1 cellular context compared by ENCODE assay signal in genomic region chr1:116373451-116374339, GRCh38.
A peak's percentile ranks its signal among the peaks of the same experiment; 100 is the strongest.
TF ChIP-seq lines count a peak whose summit lies in the region.

No MANE protein-coding gene starts in this region.

TF ChIP-seq in HEK293, 187 proteins besides CTCF, POLR2A, EP300 and RAD21 (continued from another document and continues in another):
- TF ChIP-seq ZBTB49 (tag by site-specific recombination; IDR thresholded peaks at IDR 0.05; ENCODE audit: low read depth) (no peak), ZBTB8A (tag by site-specific recombination; IDR thresholded peaks at IDR 0.05) (peak; percentile 82), ZNF174 (tag by site-specific recombination; IDR thresholded peaks at IDR 0.05) (no peak), EGR2 (tag by site-specific recombination; IDR thresholded peaks at IDR 0.05; ENCODE audit: low read depth) (peak; percentile 38), PRDM10 (tag by site-specific recombination; IDR thresholded peaks at IDR 0.05) (no peak), ZNF645 (tag by site-specific recombination; IDR thresholded peaks at IDR 0.05) (no peak), MZF1 (tag by site-specific recombination; IDR thresholded peaks at IDR 0.05; ENCODE audit: borderline replicate concordance) (no peak), KLF8 (tag by site-specific recombination; IDR thresholded peaks at IDR 0.05) (peak; percentile 53; the same call in 1 of the 2 replicates), ZNF202 (tag by site-specific recombination; IDR thresholded peaks at IDR 0.05; ENCODE audit: borderline replicate concordance) (no peak), REPIN1 (tag by site-specific recombination; IDR thresholded peaks at IDR 0.05; ENCODE audit: low read depth) (no peak), ZEB2 (tag by site-specific recombination; IDR thresholded peaks at IDR 0.05) (0 out of 2 replicates have a peak, but pooled peaks have one; percentile 24), SCRT1 (tag by site-specific recombination; IDR thresholded peaks at IDR 0.05; ENCODE audit: borderline replicate concordance) (no peak), OVOL3 (tag by site-specific recombination; IDR thresholded peaks at IDR 0.05) (no peak), ZNF510 (tag by site-specific recombination; IDR thresholded peaks at IDR 0.05; ENCODE audit: insufficient replicate concordance) (no peak), ZNF518A (tag by site-specific recombination; conservative IDR thresholded peaks at IDR 0.05; ENCODE audit: low read depth) (no peak), ZNF335 (tag by site-specific recombination; conservative IDR thresholded peaks at IDR 0.05) (peak; percentile 71), ZNF302 (tag by site-specific recombination; IDR thresholded peaks at IDR 0.05; ENCODE audit: low read depth) (no peak), AEBP2 (tag by site-specific recombination; IDR thresholded peaks at IDR 0.05; ENCODE audit: borderline replicate concordance) (no peak), KLF1 (tag by site-specific recombination; IDR thresholded peaks at IDR 0.05) (peak; percentile 42), SP3 (tag by site-specific recombination; IDR thresholded peaks at IDR 0.05) (peak; percentile 72), ZNF292 (tag by site-specific recombination; IDR thresholded peaks at IDR 0.05; ENCODE audit: borderline replicate concordance, low read depth) (no peak), ZNF514 (tag by site-specific recombination; IDR thresholded peaks at IDR 0.05) (no peak), ZNF366 (tag by site-specific recombination; conservative IDR thresholded peaks at IDR 0.05) (0 out of 2 replicates have a peak, but pooled peaks have one; percentile 18), ZFP37 (tag by site-specific recombination; IDR thresholded peaks at IDR 0.05) (no peak), ZNF521 (tag by site-specific recombination; IDR thresholded peaks at IDR 0.05) (no peak), ZNF560 (tag by site-specific recombination; IDR thresholded peaks at IDR 0.05; ENCODE audit: borderline replicate concordance) (no peak), ZNF449 (tag by site-specific recombination; IDR thresholded peaks at IDR 0.05) (peak; percentile 78), ZNF610 (tag by site-specific recombination; IDR thresholded peaks at IDR 0.05; ENCODE audit: borderline replicate concordance) (no peak), ZNF600 (tag by site-specific recombination; IDR thresholded peaks at IDR 0.05) (no peak), ZNF530 (tag by site-specific recombination; IDR thresholded peaks at IDR 0.05; ENCODE audit: low read depth) (no peak), ZSCAN16 (tag by site-specific recombination; IDR thresholded peaks at IDR 0.05) (no peak), ZNF155 (tag by site-specific recombination; IDR thresholded peaks at IDR 0.05) (no peak), GLIS1 (tag by site-specific recombination; IDR thresholded peaks at IDR 0.05) (peak; percentile 29; the same call in 1 of the 2 replicates), IKZF3 (tag by site-specific recombination; IDR thresholded peaks at IDR 0.05) (peak; percentile 29; the same call in 1 of the 2 replicates), ZNF626 (tag by site-specific recombination; IDR thresholded peaks at IDR 0.05) (no peak), ZBTB21 (tag by site-specific recombination; IDR thresholded peaks at IDR 0.05) (no peak), ZNF544 (tag by site-specific recombination; IDR thresholded peaks at IDR 0.05) (no peak), ZNF248 (tag by site-specific recombination; IDR thresholded peaks at IDR 0.05) (no peak), ZFP69B (tag by site-specific recombination; IDR thresholded peaks at IDR 0.05) (no peak), ZNF37A (tag by site-specific recombination; IDR thresholded peaks at IDR 0.05) (no peak), ZNF19 (tag by site-specific recombination; IDR thresholded peaks at IDR 0.05; ENCODE audit: low read depth) (no peak), PATZ1 (tag by site-specific recombination; IDR thresholded peaks at IDR 0.05) (peak; percentile 71), ZNF555 (tag by site-specific recombination; conservative IDR thresholded peaks at IDR 0.05) (no peak), ZNF341 (tag by site-specific recombination; IDR thresholded peaks at IDR 0.05; ENCODE audit: low read depth) (peak; percentile 89), ZNF843 (tag by site-specific recombination; IDR thresholded peaks at IDR 0.05) (no peak), KLF9 (tag by site-specific recombination; IDR thresholded peaks at IDR 0.05; ENCODE audit: low read depth) (peak; percentile 73), SETDB1 (IDR thresholded peaks at IDR 0.05; ENCODE audit: insufficient read length, low read length) (no peak), ZNF549 (tag by site-specific recombination; IDR thresholded peaks at IDR 0.05) (no peak), ATF2 (tag by site-specific recombination; IDR thresholded peaks at IDR 0.05; ENCODE audit: low read depth) (no peak)
